In the genomic region with DNA sequence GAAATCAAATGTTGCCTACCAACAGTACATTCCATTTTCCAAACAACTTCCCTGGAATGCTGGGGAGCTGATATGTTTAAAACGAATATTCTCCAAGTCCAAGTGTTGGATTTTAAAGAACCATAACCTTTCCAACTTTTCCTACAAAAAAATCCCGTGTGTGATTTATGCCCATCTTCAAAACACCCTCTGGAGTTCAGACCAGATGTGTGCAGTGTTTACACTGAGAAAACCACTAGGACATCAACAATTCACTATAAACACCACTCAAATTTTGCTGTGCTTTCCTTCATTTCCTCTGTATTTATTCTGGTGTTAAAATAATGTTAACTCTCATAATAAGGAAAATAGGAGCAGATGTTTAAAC, we compare ENCODE assay signal across 9 cellular contexts. TPM values are rescaled to one million over a fixed set of nuclear protein-coding genes. Genes with fewer than 3 reads are reported as not detected.
A peak's percentile ranks its signal among the peaks of the same experiment; 100 is the strongest.
DNase-seq lines count a peak whose midpoint lies in the region; ATAC-seq and TF ChIP-seq lines count a peak whose summit lies in the region.
"Had no signal": no experiment of that assay in that cellular context is flagged by ENCODE, and none has a peak within 500 bp of the region (broad histone marks: within the 10 kb centered on the region; RNA-seq: fewer than 3 reads in every experiment).

No MANE protein-coding gene starts in this region.

- peaks cover 27% of the 10 kb centered on the region for H3K4me1 ChIP-seq in CD4-positive, CD25-positive, alpha-beta regulatory T cell (ENCODE audit: control insufficient read depth, insufficient read depth, low read length, poor library complexity, severe bottlenecking)

- H3K27ac ChIP-seq in CD4-positive, CD25-positive, alpha-beta regulatory T cell (ENCODE audit: insufficient read depth, low read length, poor library complexity, severe bottlenecking) = peak overlapping the region; percentile 76
- peak overlapping the region; percentile 51 to 98 (median 95) for H3K27ac ChIP-seq in dorsolateral prefrontal cortex
- H3K27ac ChIP-seq in neural cell (ENCODE audit: low read length) = peak overlapping the region; percentile 76

- H2AFZ ChIP-seq in neural cell (ENCODE audit: low read depth, low read length) = no peak overlapping the region

- intact Hi-C loops in dorsolateral prefrontal cortex (cut with DNase I) = loop anchor here (5.0 to 10.0 kb wide), 4 partner anchors 49 to 259 kb away; no protein-coding TSS in a partner anchor

- peaks cover 63% of the 10 kb centered on the region for H3K79me2 ChIP-seq in neural cell (replicated peaks; ENCODE audit: insufficient read depth, low read length)

- no peak for DNase-seq in CD4-positive, CD25-positive, alpha-beta regulatory T cell
- DNase-seq in M059J (ENCODE audit: low read depth) (peak; percentile 37), dorsolateral prefrontal cortex (no peak), T-helper 9 cell (no peak), NCI-H2171 treated with DMSO at 0.1 percent for 48 hours (lab: John Stamatoyannopoulos, UW) (no peak), HT-29 (ENCODE audit: low spot score) (no peak)
- no peak for DNase-seq in activated CD8-positive, alpha-beta memory T cell treated with anti-CD3 and anti-CD28 coated beads for 24 hours
- DNase-seq: activated CD4-positive, alpha-beta T cell treated with anti-CD3 and anti-CD28 coated beads, Interleukin-2, amount 50 U/mL, for 48 hours had no signal

- peak overlapping the region; percentile 90 to 99 (median 97) for H3K4me3 Mint-ChIP-seq in CD4-positive, CD25-positive, alpha-beta regulatory T cell

- peak overlapping the region; percentile 81 for H3K9ac ChIP-seq in neural cell (ENCODE audit: low read length)

- H3K9me3 Mint-ChIP-seq in CD4-positive, CD25-positive, alpha-beta regulatory T cell = no peaks in the 10 kb centered on the region

- H3K27me3 Mint-ChIP-seq in CD4-positive, CD25-positive, alpha-beta regulatory T cell = peaks cover 9% of the 10 kb centered on the region

- no peaks in the 10 kb centered on the region for H3K9me2 ChIP-seq in neural cell (ENCODE audit: insufficient read depth, low read length)

- no peak for TF ChIP-seq RAD21 in neural cell (conservative IDR thresholded peaks at IDR 0.05)

- no peaks in the 10 kb centered on the region for H4K20me1 ChIP-seq in neural cell (ENCODE audit: insufficient read depth)

- no peaks in the 10 kb centered on the region for H3K36me3 ChIP-seq in CD4-positive, CD25-positive, alpha-beta regulatory T cell (ENCODE audit: control insufficient read depth, insufficient read depth, low read length)
- no peaks in the 10 kb centered on the region for H3K36me3 ChIP-seq in neural cell (ENCODE audit: insufficient read depth, low read length)

- no peaks in the 10 kb centered on the region for H3K27me3 ChIP-seq in CD4-positive, CD25-positive, alpha-beta regulatory T cell (ENCODE audit: control insufficient read depth, insufficient read depth, low read length)
- H3K27me3 ChIP-seq in dorsolateral prefrontal cortex (no peaks in the 10 kb centered on the region), neural cell (ENCODE audit: insufficient read depth, low read depth, low read length) (no peaks in the 10 kb centered on the region)

- H3K4me3 ChIP-seq in CD4-positive, CD25-positive, alpha-beta regulatory T cell (ENCODE audit: low read depth, low read length) = peak overlapping the region; percentile 97
- H3K4me3 ChIP-seq in dorsolateral prefrontal cortex (peak overlapping the region; percentile 48 to 89 (median 74)), neural cell (ENCODE audit: low read length) (peak overlapping the region; percentile 94)

- no peak for TF ChIP-seq EP300 in neural cell (conservative IDR thresholded peaks at IDR 0.05; ENCODE audit: poor library complexity, severe bottlenecking)

- peak overlapping the region; percentile 93 to 99 (median 94) for H3K27ac Mint-ChIP-seq in CD4-positive, CD25-positive, alpha-beta regulatory T cell

- no peaks in the 10 kb centered on the region for H3F3A ChIP-seq in neural cell (ENCODE audit: insufficient read depth, low read length, poor library complexity, severe bottlenecking)

- H3K36me3 Mint-ChIP-seq in CD4-positive, CD25-positive, alpha-beta regulatory T cell = no peaks in the 10 kb centered on the region

- ATAC-seq in CD4-positive, CD25-positive, alpha-beta regulatory T cell (ENCODE audit: low read depth in 2 of 2) = no peak

- H3K4me2 ChIP-seq in neural cell (ENCODE audit: low read length) = peak overlapping the region; percentile 84

- TF ChIP-seq CTCF in dorsolateral prefrontal cortex (IDR thresholded peaks at IDR 0.05 in 54 of 56, conservative IDR thresholded peaks at IDR 0.05 in 2 of 56; ENCODE audit: low read depth in 1 of 56, partially characterized antibody in 56 of 56) (peak in 2 of 56 donors; percentile 11 to 13), neural cell (IDR thresholded peaks at IDR 0.05; ENCODE audit: poor library complexity, severe bottlenecking) (no peak)

- H3K4me1 Mint-ChIP-seq in CD4-positive, CD25-positive, alpha-beta regulatory T cell = peaks cover 18 to 67% (median 47%) of the 10 kb centered on the region in 4 donors

- H3K9me3 ChIP-seq in CD4-positive, CD25-positive, alpha-beta regulatory T cell (ENCODE audit: control insufficient read depth in 2 of 2, low read length in 2 of 2) = no peaks in the 10 kb centered on the region
- H3K9me3 ChIP-seq in neural cell (ENCODE audit: low read length) = no peaks in the 10 kb centered on the region

TF ChIP-seq in neural cell, 6 proteins besides CTCF, POLR2A, EP300 and RAD21:
- no peak for TF ChIP-seq EZH2 (IDR thresholded peaks at IDR 0.05; ENCODE audit: borderline replicate concordance, insufficient read depth, low read length, poor library complexity, severe bottlenecking)
- TF ChIP-seq POLR2AphosphoS5 (IDR thresholded peaks at IDR 0.05) = no peak
- no peak for TF ChIP-seq TAF1 (IDR thresholded peaks at IDR 0.05; ENCODE audit: low read depth)
- TF ChIP-seq SMC3 (conservative IDR thresholded peaks at IDR 0.05; ENCODE audit: poor library complexity) = no peak
- TF ChIP-seq, protein P1, sequence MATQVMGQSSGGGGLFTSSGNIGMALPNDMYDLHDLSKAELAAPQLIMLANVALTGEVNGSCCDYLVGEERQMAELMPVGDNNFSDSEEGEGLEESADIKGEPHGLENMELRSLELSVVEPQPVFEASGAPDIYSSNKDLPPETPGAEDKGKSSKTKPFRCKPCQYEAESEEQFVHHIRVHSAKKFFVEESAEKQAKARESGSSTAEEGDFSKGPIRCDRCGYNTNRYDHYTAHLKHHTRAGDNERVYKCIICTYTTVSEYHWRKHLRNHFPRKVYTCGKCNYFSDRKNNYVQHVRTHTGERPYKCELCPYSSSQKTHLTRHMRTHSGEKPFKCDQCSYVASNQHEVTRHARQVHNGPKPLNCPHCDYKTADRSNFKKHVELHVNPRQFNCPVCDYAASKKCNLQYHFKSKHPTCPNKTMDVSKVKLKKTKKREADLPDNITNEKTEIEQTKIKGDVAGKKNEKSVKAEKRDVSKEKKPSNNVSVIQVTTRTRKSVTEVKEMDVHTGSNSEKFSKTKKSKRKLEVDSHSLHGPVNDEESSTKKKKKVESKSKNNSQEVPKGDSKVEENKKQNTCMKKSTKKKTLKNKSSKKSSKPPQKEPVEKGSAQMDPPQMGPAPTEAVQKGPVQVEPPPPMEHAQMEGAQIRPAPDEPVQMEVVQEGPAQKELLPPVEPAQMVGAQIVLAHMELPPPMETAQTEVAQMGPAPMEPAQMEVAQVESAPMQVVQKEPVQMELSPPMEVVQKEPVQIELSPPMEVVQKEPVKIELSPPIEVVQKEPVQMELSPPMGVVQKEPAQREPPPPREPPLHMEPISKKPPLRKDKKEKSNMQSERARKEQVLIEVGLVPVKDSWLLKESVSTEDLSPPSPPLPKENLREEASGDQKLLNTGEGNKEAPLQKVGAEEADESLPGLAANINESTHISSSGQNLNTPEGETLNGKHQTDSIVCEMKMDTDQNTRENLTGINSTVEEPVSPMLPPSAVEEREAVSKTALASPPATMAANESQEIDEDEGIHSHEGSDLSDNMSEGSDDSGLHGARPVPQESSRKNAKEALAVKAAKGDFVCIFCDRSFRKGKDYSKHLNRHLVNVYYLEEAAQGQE (IDR thresholded peaks at IDR 0.05; ENCODE audit: borderline replicate concordance) = no peak
- no peak for TF ChIP-seq MXI1 (conservative IDR thresholded peaks at IDR 0.05; ENCODE audit: poor library complexity, severe bottlenecking)

RNA-seq across cellular contexts. Expression of a gene that starts 2.4 kb away (rescaled TPM):
- total RNA-seq in CD4-positive, CD25-positive, alpha-beta regulatory T cell = 16.3 TPM
- 10 to 100 TPM in 3 of 4 donors, 1 to 10 TPM in 1; 8.5 to 15.6 (median 12.8) TPM for polyA plus RNA-seq in CD4-positive, CD25-positive, alpha-beta regulatory T cell
- 28.9 and 36.1 TPM in 2 replicates for total RNA-seq in M059J (2014; rRNA removed; shearing (Covaris generic))
- total RNA-seq in dorsolateral prefrontal cortex = 10 to 100 TPM; 41.2 to 97.0 (median 59.1) TPM
- 102 and 113 TPM in 2 replicates for polyA plus RNA-seq in neural cell
- 117 and 230 TPM in 2 replicates for polyA minus RNA-seq in neural cell
- total RNA-seq in HT-29 (2014; rRNA removed; shearing (Covaris generic)) = 25.1 and 28.4 TPM in 2 replicates
